Comparison of ENCODE assay signal across 35 cellular contexts in the genomic region with DNA sequence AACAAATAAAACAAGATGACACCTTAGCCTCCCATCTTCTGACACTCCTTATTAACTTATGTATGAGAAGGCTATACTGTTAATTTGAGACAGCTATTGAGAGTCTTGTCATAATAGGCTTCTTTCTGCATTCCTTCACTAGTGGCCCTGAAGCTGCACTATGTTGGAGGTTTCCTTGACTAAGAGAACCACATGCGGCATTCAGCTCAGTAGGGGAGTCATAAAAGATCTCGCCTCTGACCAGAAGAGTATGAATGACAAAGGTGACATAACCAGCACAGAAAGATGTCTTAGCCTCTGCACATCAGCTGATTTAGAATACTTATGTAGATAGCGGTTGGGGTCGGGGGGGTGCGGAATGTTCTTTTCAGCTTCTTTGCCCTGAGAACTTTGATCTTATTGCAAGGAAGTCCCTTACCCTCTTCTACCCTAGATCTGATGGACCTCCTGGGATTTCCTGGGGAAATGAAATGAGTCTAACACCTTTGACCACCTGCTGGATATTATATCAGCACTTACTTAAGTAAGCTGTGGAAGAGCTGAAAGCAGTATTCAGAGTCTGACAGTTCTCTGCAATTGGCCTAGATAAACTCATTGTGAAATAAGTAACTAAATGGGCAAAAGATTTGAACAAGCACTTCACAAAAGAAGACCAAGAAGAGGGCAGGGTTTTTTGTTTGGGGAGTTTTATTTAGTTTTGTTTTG. TPM values are rescaled to one million over a fixed set of nuclear protein-coding genes. Genes with fewer than 3 reads are reported as not detected.
DNase-seq lines count a peak whose midpoint lies in the region; ATAC-seq and TF ChIP-seq lines count a peak whose summit lies in the region.
"Had no signal": no experiment of that assay in that cellular context is flagged by ENCODE, and none has a peak within 500 bp of the region (broad histone marks: within the 10 kb centered on the region; RNA-seq: fewer than 3 reads in every experiment).

No MANE protein-coding gene starts in this region.

- H3K4me1 ChIP-seq in mesendoderm (ENCODE audit: control insufficient read depth, low read depth, low read length) (peaks cover 1% of the 10 kb centered on the region), mucosa of descending colon (ENCODE audit: low read depth) (no peaks in the 10 kb centered on the region)
- H3K4me1 ChIP-seq: A549, BE2C, BLaER1 had no signal

- no peak overlapping the region for H3K27ac Mint-ChIP-seq in natural killer cell treated with Interleukin-12 subunit alpha and Interleukin-12 subunit beta and Interleukin-15 and Interleukin-18, amount 100 ng/mL, for 72 hours
- H3K27ac Mint-ChIP-seq in natural killer cell (no peak overlapping the region), memory B cell (peak overlapping the region; percentile 2)
- no peak overlapping the region for H3K27ac Mint-ChIP-seq in stimulated activated effector memory CD8-positive, alpha-beta T cell treated with anti-CD3 and anti-CD28 coated beads, Interleukin-12 subunit alpha, Interleukin-12 subunit beta, amount 100 ng/mL, for 72 hours
- H3K27ac Mint-ChIP-seq: B cell; CD14-positive monocyte; CD4-positive, alpha-beta T cell had no signal

- ATAC-seq in natural killer cell treated with Interleukin-12 subunit alpha and Interleukin-12 subunit beta and Interleukin-15 and Interleukin-18, amount 100 ng/mL, for 72 hours, result peak; percentile 67 to 71
- no peak for ATAC-seq in natural killer cell
- ATAC-seq in memory B cell (ENCODE audit: low read depth), result no peak
- peak; percentile 60 for ATAC-seq in stimulated activated effector memory CD8-positive, alpha-beta T cell treated with anti-CD3 and anti-CD28 coated beads, Interleukin-12 subunit alpha, Interleukin-12 subunit beta, amount 100 ng/mL, for 72 hours
- ATAC-seq in HG03460 (IDR thresholded peaks at IDR 0.05; ENCODE audit: unreplicated experiment), result no peak
- ATAC-seq in mucosa of descending colon, result no peak
- ATAC-seq: A549; CD8-positive, alpha-beta T cell had no signal

- no peak overlapping the region for H2AK5ac ChIP-seq in mesendoderm (ENCODE audit: low read length)

- no peaks in the 10 kb centered on the region for H3K79me2 ChIP-seq in mesendoderm (ENCODE audit: control insufficient read depth, insufficient read depth, low read length)

- H2BK15ac ChIP-seq in mesendoderm (replicated peaks; ENCODE audit: low read depth), result no peak overlapping the region

- no peaks in the 10 kb centered on the region for H3K9me3 ChIP-seq in mucosa of descending colon
- H3K9me3 ChIP-seq: A549; BE2C; BLaER1; BLaER1 treated with 17β-estradiol and CSF1 and Interleukin-3, amounts not matched to agents 10 nM and 100 nM; Caco-2 had no signal

- intact Hi-C loops in natural killer cell (cut with micrococcal nuclease), result no loop called here
- intact Hi-C loops in mucosa of descending colon (cut with DNase I, micrococcal nuclease), result loop anchor here (10.0 kb wide), 2 partner anchors 138 to 148 kb away; no protein-coding TSS in a partner anchor

- peak overlapping the region; percentile 99 for H2BK120ac ChIP-seq in mesendoderm (ENCODE audit: low read depth, low read length)

- no peak overlapping the region for H3K9ac ChIP-seq in mesendoderm (ENCODE audit: low read length)
- H3K9ac ChIP-seq: BLaER1; BLaER1 treated with 17β-estradiol and CSF1 and Interleukin-3, amounts not matched to agents 10 nM and 100 nM had no signal

- no peak for TF ChIP-seq CTCF in natural killer cell (IDR thresholded peaks at IDR 0.05)
- TF ChIP-seq CTCF in mucosa of descending colon (IDR thresholded peaks at IDR 0.05), result no peak

- H3K36me3 ChIP-seq in mesendoderm (ENCODE audit: control insufficient read depth, insufficient read depth, low read length), result no peaks in the 10 kb centered on the region
- H3K36me3 ChIP-seq in mucosa of descending colon (ENCODE audit: low read depth), result no peaks in the 10 kb centered on the region
- H3K36me3 ChIP-seq: BE2C had no signal

- no CpG with 5 or more reads among the region's 5 CpGs for WGBS in mesendoderm (ENCODE audit: extremely low coverage, insufficient coverage, low lambda C conversion rate)

- H3K18ac ChIP-seq in mesendoderm (ENCODE audit: low read length), result no peak overlapping the region

- H3K27me3 ChIP-seq in mesendoderm (ENCODE audit: insufficient read depth, low read length, poor library complexity), result no peaks in the 10 kb centered on the region
- H3K27me3 ChIP-seq: BE2C; BLaER1; BLaER1 treated with 17β-estradiol and CSF1 and Interleukin-3, amounts not matched to agents 10 nM and 100 nM had no signal

- H3K4me2 ChIP-seq in mesendoderm (ENCODE audit: low read length), result no peak overlapping the region
- H3K4me2 ChIP-seq: A549; BLaER1; BLaER1 treated with 17β-estradiol and CSF1 and Interleukin-3, amounts not matched to agents 10 nM and 100 nM had no signal

- no peaks in the 10 kb centered on the region for H3K27me3 Mint-ChIP-seq in natural killer cell treated with Interleukin-12 subunit alpha and Interleukin-12 subunit beta and Interleukin-15 and Interleukin-18, amount 100 ng/mL, for 72 hours
- H3K27me3 Mint-ChIP-seq in natural killer cell (ENCODE audit: low read depth in 2 of 2) (no peaks in the 10 kb centered on the region), memory B cell (no peaks in the 10 kb centered on the region)
- H3K27me3 Mint-ChIP-seq: B cell; CD4-positive, alpha-beta memory T cell; CD4-positive, alpha-beta T cell; CD4-positive, CD25-positive, alpha-beta regulatory T cell; CD8-positive, alpha-beta memory T cell had no signal

- H4K8ac ChIP-seq in mesendoderm (ENCODE audit: low read depth, low read length), result no peak overlapping the region

- H3K27ac ChIP-seq in mesendoderm (ENCODE audit: low read depth, low read length), result peak overlapping the region; percentile 52
- H3K27ac ChIP-seq: 22Rv1; A549; BLaER1; BLaER1 treated with 17β-estradiol and CSF1 and Interleukin-3, amounts not matched to agents 10 nM and 100 nM; C4-2B had no signal

- H3K79me1 ChIP-seq in mesendoderm (ENCODE audit: low read length), result no peaks in the 10 kb centered on the region

- H3K4me3 ChIP-seq in mesendoderm (ENCODE audit: low read length) (no peak overlapping the region), mucosa of descending colon (no peak overlapping the region)
- H3K4me3 ChIP-seq: A549; BLaER1; BLaER1 treated with 17β-estradiol and CSF1 and Interleukin-3, amounts not matched to agents 10 nM and 100 nM had no signal

- H4K5ac ChIP-seq in mesendoderm (ENCODE audit: low read length), result no peak overlapping the region

- H3K4me1 Mint-ChIP-seq in natural killer cell treated with Interleukin-12 subunit alpha and Interleukin-12 subunit beta and Interleukin-15 and Interleukin-18, amount 100 ng/mL, for 72 hours (ENCODE audit: low read depth in 2 of 2), result peaks cover 0 to 3% of the 10 kb centered on the region in 2 donors
- H3K4me1 Mint-ChIP-seq in natural killer cell (peaks cover 0 to 6% of the 10 kb centered on the region in 2 donors), memory B cell (no peaks in the 10 kb centered on the region)
- H3K4me1 Mint-ChIP-seq in stimulated activated effector memory CD8-positive, alpha-beta T cell treated with anti-CD3 and anti-CD28 coated beads, Interleukin-12 subunit alpha, Interleukin-12 subunit beta, amount 100 ng/mL, for 72 hours, result no peaks in the 10 kb centered on the region
- H3K4me1 Mint-ChIP-seq: B cell; CD14-positive monocyte; CD4-positive, alpha-beta memory T cell; CD8-positive, alpha-beta memory T cell had no signal

- no peaks in the 10 kb centered on the region for H3K9me3 Mint-ChIP-seq in natural killer cell treated with Interleukin-12 subunit alpha and Interleukin-12 subunit beta and Interleukin-15 and Interleukin-18, amount 100 ng/mL, for 72 hours
- H3K9me3 Mint-ChIP-seq in natural killer cell, result no peaks in the 10 kb centered on the region
- no peaks in the 10 kb centered on the region for H3K9me3 Mint-ChIP-seq in memory B cell
- H3K9me3 Mint-ChIP-seq in stimulated activated effector memory CD8-positive, alpha-beta T cell treated with anti-CD3 and anti-CD28 coated beads, Interleukin-12 subunit alpha, Interleukin-12 subunit beta, amount 100 ng/mL, for 72 hours, result no peaks in the 10 kb centered on the region
- H3K9me3 Mint-ChIP-seq: CD14-positive monocyte; CD4-positive, alpha-beta memory T cell; CD4-positive, alpha-beta T cell; CD4-positive, CD25-positive, alpha-beta regulatory T cell; CD8-positive, alpha-beta memory T cell; CD8-positive, alpha-beta T cell had no signal

- no peak overlapping the region for H3K4me3 Mint-ChIP-seq in natural killer cell treated with Interleukin-12 subunit alpha and Interleukin-12 subunit beta and Interleukin-15 and Interleukin-18, amount 100 ng/mL, for 72 hours
- H3K4me3 Mint-ChIP-seq in natural killer cell (no peak overlapping the region), memory B cell (no peak overlapping the region)
- H3K4me3 Mint-ChIP-seq in stimulated activated effector memory CD8-positive, alpha-beta T cell treated with anti-CD3 and anti-CD28 coated beads, Interleukin-12 subunit alpha, Interleukin-12 subunit beta, amount 100 ng/mL, for 72 hours, result no peak overlapping the region
- H3K4me3 Mint-ChIP-seq: B cell; CD14-positive monocyte; CD4-positive, alpha-beta memory T cell; CD4-positive, alpha-beta T cell; CD4-positive, CD25-positive, alpha-beta regulatory T cell; CD8-positive, alpha-beta memory T cell; CD8-positive, alpha-beta T cell had no signal

- DNase-seq in natural killer cell treated with Interleukin-12 subunit alpha and Interleukin-12 subunit beta and Interleukin-15 and Interleukin-18, amount 100 ng/mL, for 72 hours (ENCODE audit: low spot score), result no peak
- DNase-seq in natural killer cell (no peak), memory B cell (ENCODE audit: low spot score in 2 of 2) (no peak), mesendoderm (peak; percentile 74), mucosa of descending colon (no peak), NCI-H446 treated with DMSO at 0.1 percent for 48 hours (lab: John Stamatoyannopoulos, UW) (no peak)
- no peak for DNase-seq in stimulated activated effector memory CD8-positive, alpha-beta T cell treated with anti-CD3 and anti-CD28 coated beads, Interleukin-12 subunit alpha, Interleukin-12 subunit beta, amount 100 ng/mL, for 72 hours (ENCODE audit: low spot score in 2 of 2)
- DNase-seq: 8988T; ACHN; AML-193; BE2C; C1 segment of cervical spinal cord; Caco-2; Calu3; CD4-positive, alpha-beta memory T cell; CD4-positive, alpha-beta T cell; CD4-positive, CD25-positive, alpha-beta regulatory T cell; CD8-positive, alpha-beta memory T cell; CD8-positive, alpha-beta T cell; COR-L47; DMS 273 treated with DMSO at 0.1 percent for 48 hours; DMS153; DMS53; DMS79; DMS79 treated with DMSO at 0.1 percent for 48 hours; DND-41; EL had no signal

- H3K36me3 Mint-ChIP-seq in natural killer cell treated with Interleukin-12 subunit alpha and Interleukin-12 subunit beta and Interleukin-15 and Interleukin-18, amount 100 ng/mL, for 72 hours, result no peaks in the 10 kb centered on the region
- H3K36me3 Mint-ChIP-seq in natural killer cell (no peaks in the 10 kb centered on the region), memory B cell (peaks cover 12% of the 10 kb centered on the region)
- peaks cover 20% of the 10 kb centered on the region for H3K36me3 Mint-ChIP-seq in stimulated activated effector memory CD8-positive, alpha-beta T cell treated with anti-CD3 and anti-CD28 coated beads, Interleukin-12 subunit alpha, Interleukin-12 subunit beta, amount 100 ng/mL, for 72 hours

- H3K4ac ChIP-seq in mesendoderm (ENCODE audit: low read depth, low read length), result no peak overlapping the region

- no peak overlapping the region for H3K56ac ChIP-seq in mesendoderm (ENCODE audit: low read length)

- H3K23ac ChIP-seq in mesendoderm (ENCODE audit: low read length), result no peak overlapping the region

- no peak overlapping the region for H2BK5ac ChIP-seq in mesendoderm (ENCODE audit: low read length)

RNA-seq across cellular contexts. Expression of a gene that starts 24.2 kb away (rescaled TPM):
- total RNA-seq in natural killer cell treated with Interleukin-12 subunit alpha and Interleukin-12 subunit beta and Interleukin-15 and Interleukin-18, amount 100 ng/mL, for 72 hours, result 10 to 100 TPM; 12.9 to 17.4 TPM
- total RNA-seq in natural killer cell, result 10 to 100 TPM in 1 of 3 donors, 1 to 10 TPM in 2; 7.8 to 10.9 (median 9.1) TPM
- polyA plus RNA-seq in mesendoderm (2013, experiment 1 of 2), result 20.2 TPM
- 20.1 TPM for polyA plus RNA-seq in mesendoderm (2013, experiment 2 of 2)
- total RNA-seq in mucosa of descending colon, result 10 to 100 TPM; 13.4 to 18.3 (median 14.5) TPM

RNA-seq across cellular contexts. Expression of a gene that starts 57.8 kb away (rescaled TPM):
- total RNA-seq in natural killer cell treated with Interleukin-12 subunit alpha and Interleukin-12 subunit beta and Interleukin-15 and Interleukin-18, amount 100 ng/mL, for 72 hours, result under 1 TPM; 0.33 to 0.42 TPM
- not detected for total RNA-seq in natural killer cell
- polyA plus RNA-seq in mesendoderm (2013, experiment 1 of 2), result 4.4 TPM
- polyA plus RNA-seq in mesendoderm (2013, experiment 2 of 2), result 4.1 TPM
- 1 to 10 TPM; 1.3 to 2.7 (median 1.5) TPM for total RNA-seq in mucosa of descending colon
- total RNA-seq: B cell; CD4-positive, CD25-positive, alpha-beta regulatory T cell had no signal
- polyA plus RNA-seq: CD14-positive monocyte had no signal

Comparison
In these comparisons a context has a peak if more than half of its experiments do, and no peak if none do; other contexts are left out.
1. ATAC-seq: peak in natural killer cell treated with Interleukin-12 subunit alpha and Interleukin-12 subunit beta and Interleukin-15 and Interleukin-18, amount 100 ng/mL, for 72 hours (2 of 2) and stimulated activated effector memory CD8-positive, alpha-beta T cell treated with anti-CD3 and anti-CD28 coated beads, Interleukin-12 subunit alpha, Interleukin-12 subunit beta, amount 100 ng/mL, for 72 hours (single experiment); none in natural killer cell (0 of 3), memory B cell (single experiment), HG03460 (single experiment) and mucosa of descending colon (single experiment).